ENCODE assay signal across 13 cellular contexts in genomic region chr7:142553216-142553615, GRCh38.
"Had no signal": no experiment of that assay in that cellular context is flagged by ENCODE, and none has a peak within 500 bp of the region (broad histone marks: within the 10 kb centered on the region; RNA-seq: fewer than 3 reads in every experiment).

No MANE protein-coding gene starts in this region.

- H3K4me1 ChIP-seq: tibial artery had no signal

- H3K27ac Mint-ChIP-seq: activated naive CD4-positive, alpha-beta T cell treated with anti-CD3 and anti-CD28 coated beads, Interleukin-2, amount 10 ng/mL, durations not matched to agents 7 days and 5 days; activated T-helper 2 cell treated with anti-CD3 and anti-CD28 coated beads, Interferon-gamma antibody, Interleukin-2, Interleukin-4, amounts not matched to agents 10 μg/mL and 5 μg/mL and 100 μg/mL, durations not matched to agents 14 hours and 24 hours and 36 hours had no signal

- H3K27ac ChIP-seq: right atrium auricular region, tibial artery, WERI-Rb-1 had no signal

- H3K9me3 Mint-ChIP-seq: activated naive CD4-positive, alpha-beta T cell treated with anti-CD3 and anti-CD28 coated beads, Interleukin-2, amount 10 ng/mL, durations not matched to agents 7 days and 5 days; activated T-helper 2 cell treated with anti-CD3 and anti-CD28 coated beads, Interferon-gamma antibody, Interleukin-2, Interleukin-4, amounts not matched to agents 10 μg/mL and 5 μg/mL and 100 μg/mL, durations not matched to agents 14 hours and 24 hours and 36 hours; naive thymus-derived CD4-positive, alpha-beta T cell had no signal

- ATAC-seq: left colon; naive thymus-derived CD4-positive, alpha-beta T cell had no signal

- DNase-seq: activated CD4-positive, alpha-beta T cell treated with anti-CD3 and anti-CD28 coated beads for 4 hours; activated naive CD4-positive, alpha-beta T cell treated with anti-CD3 and anti-CD28 coated beads, Interleukin-2, amount 10 ng/mL, durations not matched to agents 7 days and 5 days; activated T-cell treated with anti-CD3 and anti-CD28 coated beads for 4 hours; amniotic stem cell; glutamatergic neuron; left colon; naive thymus-derived CD4-positive, alpha-beta T cell; tibial artery; WERI-Rb-1 had no signal

- H3K4me3 Mint-ChIP-seq: activated naive CD4-positive, alpha-beta T cell treated with anti-CD3 and anti-CD28 coated beads, Interleukin-2, amount 10 ng/mL, durations not matched to agents 7 days and 5 days had no signal

- H3K36me3 ChIP-seq: right atrium auricular region, tibial artery, WERI-Rb-1 had no signal

- H3K27me3 ChIP-seq: right atrium auricular region, tibial artery had no signal

- H3K4me3 ChIP-seq: lung, right atrium auricular region, skin epidermis, tibial artery had no signal

- H3K36me3 Mint-ChIP-seq: activated naive CD4-positive, alpha-beta T cell treated with anti-CD3 and anti-CD28 coated beads, Interleukin-2, amount 10 ng/mL, durations not matched to agents 7 days and 5 days; naive thymus-derived CD4-positive, alpha-beta T cell had no signal

- H3K9me3 ChIP-seq: right atrium auricular region, tibial artery had no signal
